In genomic region chr15:98958918-98959639, GRCh38 we compare ENCODE assay signal across 22 cellular contexts. TPM values are rescaled to one million over a fixed set of nuclear protein-coding genes. Genes with fewer than 3 reads are reported as not detected.
"Had no signal": no experiment of that assay in that cellular context is flagged by ENCODE, and none has a peak within 500 bp of the region (broad histone marks: within the 10 kb centered on the region; RNA-seq: fewer than 3 reads in every experiment).

No MANE protein-coding gene starts in this region.

- H3K9me3 ChIP-seq: vagina had no signal

- ATAC-seq: gastroesophageal sphincter, heart right ventricle, left ventricle myocardium superior had no signal

- DNase-seq: activated CD4-positive, alpha-beta T cell treated with anti-CD3 and anti-CD28 coated beads for 1 hour; activated CD4-positive, alpha-beta T cell treated with anti-CD3 and anti-CD28 coated beads, Interleukin-2, amount 50 U/mL, for 48 hours; activated gamma-delta T cell treated with Interleukin-2 at 50 U/mL for 16 hours; activated naive CD8-positive, alpha-beta T cell treated with anti-CD3 and anti-CD28 coated beads, Interleukin-2, amount 10 ng/mL, durations not matched to agents 7 days and 5 days; central memory CD4-positive, alpha-beta T cell; heart right ventricle; left ventricle myocardium superior; naive B cell; nucleus accumbens; retina; stimulated activated CD4-positive, alpha-beta T cell treated with anti-CD3 and anti-CD28 coated beads, Interleukin-12 subunit alpha, Interleukin-12 subunit beta, amount 100 ng/mL, for 4 hours; stimulated activated CD4-positive, alpha-beta T cell treated with anti-CD3 and anti-CD28 coated beads, Interleukin-1b, Interleukin-23, amount 100 ng/mL, for 48 hours; stimulated activated CD8-positive, alpha-beta memory T cell treated with anti-CD3 and anti-CD28 coated beads, Interleukin-4, amount 100 ng/mL, for 48 hours; T-helper 2 cell; trophoblast cell had no signal

- H3K27me3 ChIP-seq: esophagus muscularis mucosa, gastroesophageal sphincter, heart right ventricle, vagina had no signal

- H3K4me1 Mint-ChIP-seq: naive B cell had no signal

- H3K27ac ChIP-seq: esophagus muscularis mucosa, gastroesophageal sphincter, heart right ventricle, vagina, VCaP had no signal

- H3K4me3 ChIP-seq: coronary artery, esophagus muscularis mucosa, gastroesophageal sphincter, heart right ventricle, vagina had no signal

- H3K27ac Mint-ChIP-seq: activated naive CD8-positive, alpha-beta T cell treated with anti-CD3 and anti-CD28 coated beads, Interleukin-2, amount 10 ng/mL, durations not matched to agents 7 days and 5 days; stimulated activated naive CD8-positive, alpha-beta T cell treated with anti-CD3 and anti-CD28 coated beads, Interleukin-15, Interleukin-2, amounts not matched to agents 100 ng/mL and 50 ng/mL, for 24 hours had no signal

- H3K27me3 Mint-ChIP-seq: activated naive CD8-positive, alpha-beta T cell treated with anti-CD3 and anti-CD28 coated beads, Interleukin-2, amount 10 ng/mL, durations not matched to agents 7 days and 5 days; brain; naive B cell; stimulated activated naive CD8-positive, alpha-beta T cell treated with anti-CD3 and anti-CD28 coated beads, Interleukin-15, Interleukin-2, amounts not matched to agents 100 ng/mL and 50 ng/mL, for 24 hours had no signal

- H3K4me3 Mint-ChIP-seq: activated naive CD8-positive, alpha-beta T cell treated with anti-CD3 and anti-CD28 coated beads, Interleukin-2, amount 10 ng/mL, durations not matched to agents 7 days and 5 days; brain; naive B cell; stimulated activated naive CD8-positive, alpha-beta T cell treated with anti-CD3 and anti-CD28 coated beads, Interleukin-15, Interleukin-2, amounts not matched to agents 100 ng/mL and 50 ng/mL, for 24 hours had no signal

RNA-seq across cellular contexts. Expression of gene PGPEP1L, which starts 48.5 kb away (rescaled TPM):
- total RNA-seq: activated naive CD8-positive, alpha-beta T cell treated with anti-CD3 and anti-CD28 coated beads, Interleukin-2, amount 10 ng/mL, durations not matched to agents 7 days and 5 days; gastroesophageal sphincter; vagina had no signal
